ENCODE assay signal across 1 cellular context in genomic region chr4:182917182-182918043, GRCh38.
TF ChIP-seq lines count a peak whose summit lies in the region.

DCTD (minus strand) TSS chr4:182917386; CDS start chr4:182915568, 1,818 bp downstream.

TF ChIP-seq in HepG2, 621 proteins besides CTCF, POLR2A, EP300 and RAD21 (continued from another document and continues in another):
- TF ChIP-seq ZNF687 (CRISPR knock-in tag; IDR thresholded peaks at IDR 0.05) (peak; percentile 95), ZNF343 (CRISPR knock-in tag; IDR thresholded peaks at IDR 0.05) (0 out of 2 replicates have a peak, but pooled peaks have one; percentile 7), SIN3A (IDR thresholded peaks at IDR 0.05; ENCODE audit: borderline replicate concordance, low read depth, low read length) (0 out of 2 replicates have a peak, but pooled peaks have one; percentile 15), ZNF556 (CRISPR knock-in tag; IDR thresholded peaks at IDR 0.05; ENCODE audit: borderline replicate concordance) (peak; percentile 65; the same call in 1 of the 2 replicates), YY1 (IDR thresholded peaks at IDR 0.05; ENCODE audit: insufficient read depth, insufficient replicate concordance, low read depth, low read length) (peak; percentile 40), ZNF574 (CRISPR knock-in tag; IDR thresholded peaks at IDR 0.05) (peak; percentile 43), PATZ1 (CRISPR knock-in tag; IDR thresholded peaks at IDR 0.05) (peak; percentile 62), TEAD3 (CRISPR knock-in tag; optimal IDR thresholded peaks at IDR 0.05; ENCODE audit: borderline replicate concordance) (peak; percentile 28), ZNF33B (CRISPR knock-in tag; IDR thresholded peaks at IDR 0.05) (0 out of 2 replicates have a peak, but pooled peaks have one; percentile 22), SIN3B (IDR thresholded peaks at IDR 0.05; ENCODE audit: low read length) (no peak), ZNF224 (CRISPR knock-in tag; IDR thresholded peaks at IDR 0.05) (no peak), GMEB1 (CRISPR knock-in tag; IDR thresholded peaks at IDR 0.05; ENCODE audit: borderline replicate concordance) (peak; percentile 82), ZBTB43 (CRISPR knock-in tag; conservative IDR thresholded peaks at IDR 0.05) (peak; percentile 37; the same call in 1 of the 2 replicates), ZNF335 (CRISPR knock-in tag; IDR thresholded peaks at IDR 0.05) (0 out of 2 replicates have a peak, but pooled peaks have one; percentile 11), HNF4G (IDR thresholded peaks at IDR 0.05; ENCODE audit: borderline replicate concordance, low read depth, low read length) (no peak), HNF4G (CRISPR knock-in tag; IDR thresholded peaks at IDR 0.05; ENCODE audit: borderline replicate concordance, low read depth) (0 out of 2 replicates have a peak, but pooled peaks have one; percentile 41), SP4 (CRISPR knock-in tag; IDR thresholded peaks at IDR 0.05) (peak; percentile 47; the same call in 1 of the 2 replicates), DMAP1 (CRISPR knock-in tag; IDR thresholded peaks at IDR 0.05) (peak; percentile 47; the same call in 1 of the 2 replicates), ZNF607 (CRISPR knock-in tag; IDR thresholded peaks at IDR 0.05; ENCODE audit: borderline replicate concordance) (peak; percentile 81), ZNF292 (CRISPR knock-in tag; IDR thresholded peaks at IDR 0.05; ENCODE audit: borderline replicate concordance, low read depth) (peak; percentile 73), XRCC5 (optimal IDR thresholded peaks at IDR 0.05; ENCODE audit: low read length) (peak; percentile 57), MEIS2 (CRISPR knock-in tag; IDR thresholded peaks at IDR 0.05) (peak; percentile 23; the same call in 1 of the 2 replicates), TBX2 (CRISPR knock-in tag; IDR thresholded peaks at IDR 0.05; ENCODE audit: borderline replicate concordance) (peak; percentile 70), GATAD1 (CRISPR knock-in tag; IDR thresholded peaks at IDR 0.05) (peak; percentile 40; the same call in 1 of the 2 replicates), ZMYM3 (CRISPR knock-in tag; IDR thresholded peaks at IDR 0.05) (0 out of 2 replicates have a peak, but pooled peaks have one; percentile 17), FOXA1 (IDR thresholded peaks at IDR 0.05) (no peak), FOXA1 (CRISPR knock-in tag; IDR thresholded peaks at IDR 0.05) (0 out of 2 replicates have a peak, but pooled peaks have one; percentile 1), ZNF629 (CRISPR knock-in tag; conservative IDR thresholded peaks at IDR 0.05) (no peak), THAP11 (CRISPR knock-in tag; IDR thresholded peaks at IDR 0.05) (peak; percentile 9; the same call in 1 of the 2 replicates), ZNF800 (CRISPR knock-in tag; IDR thresholded peaks at IDR 0.05) (0 out of 2 replicates have a peak, but pooled peaks have one; percentile 61), ZBTB38 (CRISPR knock-in tag; IDR thresholded peaks at IDR 0.05) (peak; percentile 69; the same call in 1 of the 2 replicates), ARHGAP35 (CRISPR knock-in tag; IDR thresholded peaks at IDR 0.05; ENCODE audit: borderline replicate concordance) (peak; percentile 64; the same call in 1 of the 2 replicates), ZNF552 (CRISPR knock-in tag; IDR thresholded peaks at IDR 0.05; ENCODE audit: borderline replicate concordance) (0 out of 2 replicates have a peak, but pooled peaks have one; percentile 26), ZNF777 (CRISPR knock-in tag; IDR thresholded peaks at IDR 0.05) (peak; percentile 97), PTBP1 (IDR thresholded peaks at IDR 0.05; ENCODE audit: low read depth, low read length, poor library complexity, severe bottlenecking) (peak; percentile 17), ZNF619 (CRISPR knock-in tag; IDR thresholded peaks at IDR 0.05) (peak; percentile 45; the same call in 1 of the 2 replicates), POGZ (CRISPR knock-in tag; IDR thresholded peaks at IDR 0.05) (peak; percentile 40; the same call in 1 of the 2 replicates), HES4 (CRISPR knock-in tag; IDR thresholded peaks at IDR 0.05; ENCODE audit: borderline replicate concordance) (peak; percentile 4; the same call in 1 of the 2 replicates), TFDP2 (CRISPR knock-in tag; IDR thresholded peaks at IDR 0.05) (peak; percentile 58; the same call in 1 of the 2 replicates), PCBP1 (IDR thresholded peaks at IDR 0.05; ENCODE audit: borderline replicate concordance, low read depth, low read length) (0 out of 2 replicates have a peak, but pooled peaks have one; percentile 41), PAXIP1 (CRISPR knock-in tag; conservative IDR thresholded peaks at IDR 0.05) (peak; percentile 18), ZNF768 (CRISPR knock-in tag; IDR thresholded peaks at IDR 0.05) (peak; percentile 68; the same call in 1 of the 2 replicates), ZBTB7B (CRISPR knock-in tag; IDR thresholded peaks at IDR 0.05) (peak; percentile 52; the same call in 1 of the 2 replicates)
